Comparison of ENCODE assay signal across 2 cellular contexts in genomic region chr9:90694187-90694586, GRCh38. TPM values are rescaled to one million over a fixed set of nuclear protein-coding genes. Genes with fewer than 3 reads are reported as not detected.
"Had no signal": no experiment of that assay in that cellular context is flagged by ENCODE, and none has a peak within 500 bp of the region (broad histone marks: within the 10 kb centered on the region; RNA-seq: fewer than 3 reads in every experiment).

No MANE protein-coding gene starts in this region.

RNA-seq across cellular contexts. Expression of gene DIRAS2, which starts 51.6 kb away (rescaled TPM):
- total RNA-seq: HT-29 had no signal
- polyA plus RNA-seq: IgD-negative memory B cell had no signal
